ENCODE assay signal across 1 cellular context in genomic region chr16:11742536-11743307, GRCh38.
TF ChIP-seq lines count a peak whose summit lies in the region.

A gene with protein sequence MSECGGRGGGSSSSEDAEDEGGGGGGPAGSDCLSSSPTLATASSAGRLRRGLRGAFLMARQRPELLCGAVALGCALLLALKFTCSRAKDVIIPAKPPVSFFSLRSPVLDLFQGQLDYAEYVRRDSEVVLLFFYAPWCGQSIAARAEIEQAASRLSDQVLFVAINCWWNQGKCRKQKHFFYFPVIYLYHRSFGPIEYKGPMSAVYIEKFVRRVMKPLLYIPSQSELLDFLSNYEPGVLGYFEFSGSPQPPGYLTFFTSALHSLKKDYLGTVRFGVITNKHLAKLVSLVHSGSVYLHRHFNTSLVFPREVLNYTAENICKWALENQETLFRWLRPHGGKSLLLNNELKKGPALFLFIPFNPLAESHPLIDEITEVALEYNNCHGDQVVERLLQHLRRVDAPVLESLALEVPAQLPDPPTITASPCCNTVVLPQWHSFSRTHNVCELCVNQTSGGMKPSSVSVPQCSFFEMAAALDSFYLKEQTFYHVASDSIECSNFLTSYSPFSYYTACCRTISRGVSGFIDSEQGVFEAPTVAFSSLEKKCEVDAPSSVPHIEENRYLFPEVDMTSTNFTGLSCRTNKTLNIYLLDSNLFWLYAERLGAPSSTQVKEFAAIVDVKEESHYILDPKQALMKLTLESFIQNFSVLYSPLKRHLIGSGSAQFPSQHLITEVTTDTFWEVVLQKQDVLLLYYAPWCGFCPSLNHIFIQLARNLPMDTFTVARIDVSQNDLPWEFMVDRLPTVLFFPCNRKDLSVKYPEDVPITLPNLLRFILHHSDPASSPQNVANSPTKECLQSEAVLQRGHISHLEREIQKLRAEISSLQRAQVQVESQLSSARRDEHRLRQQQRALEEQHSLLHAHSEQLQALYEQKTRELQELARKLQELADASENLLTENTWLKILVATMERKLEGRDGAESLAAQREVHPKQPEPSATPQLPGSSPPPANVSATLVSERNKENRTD (minus strand): TSS chr16:11742857. CDS start chr16:11742730, 127 bp downstream.

TF ChIP-seq in HepG2, 621 proteins besides CTCF, POLR2A, EP300 and RAD21 (continued from another document and continues in another):
- TF ChIP-seq, protein P1, sequence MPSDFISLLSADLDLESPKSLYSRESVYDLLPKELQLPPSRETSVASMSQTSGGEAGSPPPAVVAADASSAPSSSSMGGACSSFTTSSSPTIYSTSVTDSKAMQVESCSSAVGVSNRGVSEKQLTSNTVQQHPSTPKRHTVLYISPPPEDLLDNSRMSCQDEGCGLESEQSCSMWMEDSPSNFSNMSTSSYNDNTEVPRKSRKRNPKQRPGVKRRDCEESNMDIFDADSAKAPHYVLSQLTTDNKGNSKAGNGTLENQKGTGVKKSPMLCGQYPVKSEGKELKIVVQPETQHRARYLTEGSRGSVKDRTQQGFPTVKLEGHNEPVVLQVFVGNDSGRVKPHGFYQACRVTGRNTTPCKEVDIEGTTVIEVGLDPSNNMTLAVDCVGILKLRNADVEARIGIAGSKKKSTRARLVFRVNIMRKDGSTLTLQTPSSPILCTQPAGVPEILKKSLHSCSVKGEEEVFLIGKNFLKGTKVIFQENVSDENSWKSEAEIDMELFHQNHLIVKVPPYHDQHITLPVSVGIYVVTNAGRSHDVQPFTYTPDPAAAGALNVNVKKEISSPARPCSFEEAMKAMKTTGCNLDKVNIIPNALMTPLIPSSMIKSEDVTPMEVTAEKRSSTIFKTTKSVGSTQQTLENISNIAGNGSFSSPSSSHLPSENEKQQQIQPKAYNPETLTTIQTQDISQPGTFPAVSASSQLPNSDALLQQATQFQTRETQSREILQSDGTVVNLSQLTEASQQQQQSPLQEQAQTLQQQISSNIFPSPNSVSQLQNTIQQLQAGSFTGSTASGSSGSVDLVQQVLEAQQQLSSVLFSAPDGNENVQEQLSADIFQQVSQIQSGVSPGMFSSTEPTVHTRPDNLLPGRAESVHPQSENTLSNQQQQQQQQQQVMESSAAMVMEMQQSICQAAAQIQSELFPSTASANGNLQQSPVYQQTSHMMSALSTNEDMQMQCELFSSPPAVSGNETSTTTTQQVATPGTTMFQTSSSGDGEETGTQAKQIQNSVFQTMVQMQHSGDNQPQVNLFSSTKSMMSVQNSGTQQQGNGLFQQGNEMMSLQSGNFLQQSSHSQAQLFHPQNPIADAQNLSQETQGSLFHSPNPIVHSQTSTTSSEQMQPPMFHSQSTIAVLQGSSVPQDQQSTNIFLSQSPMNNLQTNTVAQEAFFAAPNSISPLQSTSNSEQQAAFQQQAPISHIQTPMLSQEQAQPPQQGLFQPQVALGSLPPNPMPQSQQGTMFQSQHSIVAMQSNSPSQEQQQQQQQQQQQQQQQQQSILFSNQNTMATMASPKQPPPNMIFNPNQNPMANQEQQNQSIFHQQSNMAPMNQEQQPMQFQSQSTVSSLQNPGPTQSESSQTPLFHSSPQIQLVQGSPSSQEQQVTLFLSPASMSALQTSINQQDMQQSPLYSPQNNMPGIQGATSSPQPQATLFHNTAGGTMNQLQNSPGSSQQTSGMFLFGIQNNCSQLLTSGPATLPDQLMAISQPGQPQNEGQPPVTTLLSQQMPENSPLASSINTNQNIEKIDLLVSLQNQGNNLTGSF (CRISPR knock-in tag; IDR thresholded peaks at IDR 0.05): peak; percentile 17
- TF ChIP-seq SMARCC2 (IDR thresholded peaks at IDR 0.05): no peak
- no peak; the same call in 1 of the 2 replicates for TF ChIP-seq ZNF530 (CRISPR knock-in tag; IDR thresholded peaks at IDR 0.05; ENCODE audit: low read depth)
- TF ChIP-seq CHCHD3 (CRISPR knock-in tag; IDR thresholded peaks at IDR 0.05): peak; percentile 86; the same call in 1 of the 2 replicates
- TF ChIP-seq IKZF1 (IDR thresholded peaks at IDR 0.05): no peak
- TF ChIP-seq TEAD3 (CRISPR knock-in tag; optimal IDR thresholded peaks at IDR 0.05; ENCODE audit: borderline replicate concordance): peak; percentile 80
- peak; percentile 92 for TF ChIP-seq HNF1B (CRISPR knock-in tag; IDR thresholded peaks at IDR 0.05)
- TF ChIP-seq MAFK (conservative IDR thresholded peaks at IDR 0.05 in 1 of 2, IDR thresholded peaks at IDR 0.05 in 1 of 2; ENCODE audit: low read length in 2 of 2): no peak
- peak; percentile 96 for TF ChIP-seq ZNF230 (CRISPR knock-in tag; IDR thresholded peaks at IDR 0.05)
- peak; percentile 70; the same call in 1 of the 2 replicates for TF ChIP-seq SMAD9 (CRISPR knock-in tag; IDR thresholded peaks at IDR 0.05)
- no peak for TF ChIP-seq MAFG (CRISPR knock-in tag; IDR thresholded peaks at IDR 0.05)
- TF ChIP-seq POLR2G (IDR thresholded peaks at IDR 0.05; ENCODE audit: low read depth, low read length): peak; percentile 99
- TF ChIP-seq ZNF773 (CRISPR knock-in tag; IDR thresholded peaks at IDR 0.05; ENCODE audit: borderline replicate concordance): peak; percentile 63; the same call in 1 of the 2 replicates
- peak; percentile 75; the same call in 1 of the 2 replicates for TF ChIP-seq ZNF24 (IDR thresholded peaks at IDR 0.05)
- TF ChIP-seq ZSCAN20 (CRISPR knock-in tag; IDR thresholded peaks at IDR 0.05; ENCODE audit: borderline replicate concordance): peak; percentile 93
- no peak for TF ChIP-seq HDAC6 (IDR thresholded peaks at IDR 0.05; ENCODE audit: low read depth, low read length)
- peak; percentile 92 for TF ChIP-seq SRY (CRISPR knock-in tag; IDR thresholded peaks at IDR 0.05)
- TF ChIP-seq ZNF605 (CRISPR knock-in tag; IDR thresholded peaks at IDR 0.05): peak; percentile 90
- TF ChIP-seq RBM22 (optimal IDR thresholded peaks at IDR 0.05; ENCODE audit: low read length): no peak
- peak; percentile 33; the same call in 1 of the 2 replicates for TF ChIP-seq MEIS2 (CRISPR knock-in tag; IDR thresholded peaks at IDR 0.05)
- TF ChIP-seq ZFP1 (CRISPR knock-in tag; IDR thresholded peaks at IDR 0.05): 0 out of 2 replicates have a peak, but pooled peaks have one; percentile 28
- peak; percentile 95; the same call in 1 of the 2 replicates for TF ChIP-seq HOMEZ (CRISPR knock-in tag; IDR thresholded peaks at IDR 0.05; ENCODE audit: low read depth)
- no peak for TF ChIP-seq MAFF (IDR thresholded peaks at IDR 0.05; ENCODE audit: low read depth, low read length)
- no peak; the same call in 1 of the 2 replicates for TF ChIP-seq ZBTB42 (CRISPR knock-in tag; IDR thresholded peaks at IDR 0.05)
- peak; percentile 88 for TF ChIP-seq GMEB2 (CRISPR knock-in tag; IDR thresholded peaks at IDR 0.05; ENCODE audit: low read depth)
- TF ChIP-seq CBX2 (IDR thresholded peaks at IDR 0.05; ENCODE audit: low read depth, low read length): no peak
- peak; percentile 22 for TF ChIP-seq CBX2 (CRISPR knock-in tag; IDR thresholded peaks at IDR 0.05; ENCODE audit: low read depth)
- TF ChIP-seq ZNF580 (CRISPR knock-in tag; IDR thresholded peaks at IDR 0.05; ENCODE audit: borderline replicate concordance, low read depth): peak; percentile 87; the same call in 1 of the 2 replicates
- no peak for TF ChIP-seq TRIM22 (IDR thresholded peaks at IDR 0.05)
- TF ChIP-seq CENPX (CRISPR knock-in tag; IDR thresholded peaks at IDR 0.05): no peak
- TF ChIP-seq THRA (CRISPR knock-in tag; IDR thresholded peaks at IDR 0.05; ENCODE audit: borderline replicate concordance): 0 out of 2 replicates have a peak, but pooled peaks have one; percentile 57
- TF ChIP-seq UBTF (CRISPR knock-in tag; IDR thresholded peaks at IDR 0.05): peak; percentile 89
- peak; percentile 39; the same call in 1 of the 2 replicates for TF ChIP-seq KDM6A (CRISPR knock-in tag; IDR thresholded peaks at IDR 0.05; ENCODE audit: low read depth)
- TF ChIP-seq ZNF510 (CRISPR knock-in tag; IDR thresholded peaks at IDR 0.05; ENCODE audit: low read depth): peak; percentile 96
- peak; percentile 48; the same call in 1 of the 2 replicates for TF ChIP-seq ISL2 (CRISPR knock-in tag; IDR thresholded peaks at IDR 0.05)
- TF ChIP-seq ZNF589 (CRISPR knock-in tag; conservative IDR thresholded peaks at IDR 0.05): peak; percentile 85
- no peak for TF ChIP-seq ZNF30 (CRISPR knock-in tag; IDR thresholded peaks at IDR 0.05)
- TF ChIP-seq ZNF44 (CRISPR knock-in tag; IDR thresholded peaks at IDR 0.05): peak; percentile 97
- TF ChIP-seq POGZ (CRISPR knock-in tag; IDR thresholded peaks at IDR 0.05): peak; percentile 68
- peak; percentile 72; the same call in 1 of the 2 replicates for TF ChIP-seq GLI4 (CRISPR knock-in tag; IDR thresholded peaks at IDR 0.05; ENCODE audit: borderline replicate concordance)
- TF ChIP-seq DR1 (CRISPR knock-in tag; IDR thresholded peaks at IDR 0.05): peak; percentile 94
- TF ChIP-seq, protein P2, sequence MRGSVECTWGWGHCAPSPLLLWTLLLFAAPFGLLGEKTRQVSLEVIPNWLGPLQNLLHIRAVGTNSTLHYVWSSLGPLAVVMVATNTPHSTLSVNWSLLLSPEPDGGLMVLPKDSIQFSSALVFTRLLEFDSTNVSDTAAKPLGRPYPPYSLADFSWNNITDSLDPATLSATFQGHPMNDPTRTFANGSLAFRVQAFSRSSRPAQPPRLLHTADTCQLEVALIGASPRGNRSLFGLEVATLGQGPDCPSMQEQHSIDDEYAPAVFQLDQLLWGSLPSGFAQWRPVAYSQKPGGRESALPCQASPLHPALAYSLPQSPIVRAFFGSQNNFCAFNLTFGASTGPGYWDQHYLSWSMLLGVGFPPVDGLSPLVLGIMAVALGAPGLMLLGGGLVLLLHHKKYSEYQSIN (CRISPR knock-in tag; IDR thresholded peaks at IDR 0.05; ENCODE audit: borderline replicate concordance): peak; percentile 77; the same call in 1 of the 2 replicates
- peak; percentile 99 for TF ChIP-seq RBFOX2 (IDR thresholded peaks at IDR 0.05; ENCODE audit: low read depth, low read length)
